ENCODE assay signal across 36 cellular contexts in genomic region chr20:1442304-1442703, GRCh38. TPM values are rescaled to one million over a fixed set of nuclear protein-coding genes. Genes with fewer than 3 reads are reported as not detected.
"Had no signal": no experiment of that assay in that cellular context is flagged by ENCODE, and none has a peak within 500 bp of the region (broad histone marks: within the 10 kb centered on the region; RNA-seq: fewer than 3 reads in every experiment).

No MANE protein-coding gene starts in this region.

- H3K27ac Mint-ChIP-seq: activated B cell treated with CpG ODN at 0.5 μM for 24 hours; activated CD8-positive, alpha-beta T cell treated with anti-CD3 and anti-CD28 coated beads for 36 hours; activated naive CD4-positive, alpha-beta T cell treated with anti-CD3 and anti-CD28 coated beads for 36 hours; activated naive CD4-positive, alpha-beta T cell treated with anti-CD3 and anti-CD28 coated beads, Interleukin-2, amount 50 U/mL, for 24 hours; activated naive CD8-positive, alpha-beta T cell treated with anti-CD3 and anti-CD28 coated beads for 36 hours; activated naive CD8-positive, alpha-beta T cell treated with anti-CD3 and anti-CD28 coated beads, Interleukin-2, amount 50 U/mL, for 24 hours; activated T-helper 1 cell treated with anti-CD3 and anti-CD28 coated beads, Interleukin-12 subunit alpha, Interleukin-12 subunit beta, Interleukin-2, Interleukin-4 antibody, amounts not matched to agents 30 ng/mL and 10 ng/mL and 1 ng/mL, durations not matched to agents 14 hours and 24 hours and 36 hours; activated T-helper 2 cell treated with anti-CD3 and anti-CD28 coated beads, Interferon-gamma antibody, Interleukin-2, Interleukin-4, amounts not matched to agents 10 μg/mL and 5 μg/mL and 100 μg/mL, durations not matched to agents 14 hours and 24 hours and 36 hours; T-helper 2 cell treated with Interferon-gamma antibody and Interleukin-4, amounts not matched to agents 5 μg/mL and 100 μg/mL, for 36 hours had no signal

- H3K9me3 Mint-ChIP-seq: activated B cell treated with CpG ODN at 0.5 μM for 24 hours; activated CD8-positive, alpha-beta T cell treated with anti-CD3 and anti-CD28 coated beads for 36 hours; activated naive CD4-positive, alpha-beta T cell treated with anti-CD3 and anti-CD28 coated beads for 36 hours; activated naive CD4-positive, alpha-beta T cell treated with anti-CD3 and anti-CD28 coated beads, Interleukin-2, amount 50 U/mL, for 24 hours; activated naive CD8-positive, alpha-beta T cell treated with anti-CD3 and anti-CD28 coated beads for 36 hours; activated naive CD8-positive, alpha-beta T cell treated with anti-CD3 and anti-CD28 coated beads, Interleukin-2, amount 50 U/mL, for 24 hours; activated T-helper 1 cell treated with anti-CD3 and anti-CD28 coated beads, Interleukin-12 subunit alpha, Interleukin-12 subunit beta, Interleukin-2, Interleukin-4 antibody, amounts not matched to agents 30 ng/mL and 10 ng/mL and 1 ng/mL, durations not matched to agents 14 hours and 24 hours and 36 hours; activated T-helper 2 cell treated with anti-CD3 and anti-CD28 coated beads, Interferon-gamma antibody, Interleukin-2, Interleukin-4, amounts not matched to agents 10 μg/mL and 5 μg/mL and 100 μg/mL, durations not matched to agents 14 hours and 24 hours and 36 hours; T-helper 2 cell treated with Interferon-gamma antibody and Interleukin-4, amounts not matched to agents 5 μg/mL and 100 μg/mL, for 36 hours had no signal

- FAIRE-seq: endometrium had no signal

- H3K9me3 ChIP-seq: adrenal gland, body of pancreas, colonic mucosa, esophagus muscularis mucosa, gastrocnemius medialis, heart left ventricle had no signal

- H3K27me3 ChIP-seq: adrenal gland, body of pancreas, cardiac muscle cell, colonic mucosa, esophagus muscularis mucosa, foreskin keratinocyte, gastrocnemius medialis, heart left ventricle had no signal

- H3K4me1 ChIP-seq: adrenal gland, body of pancreas, colonic mucosa, esophagus muscularis mucosa, foreskin keratinocyte, gastrocnemius medialis had no signal

- ATAC-seq: activated CD4-positive, CD25-positive, alpha-beta regulatory T cell treated with anti-CD3 and anti-CD28 coated beads, Interleukin-2, amount 50 U/mL, for 24 hours; activated CD8-positive, alpha-beta T cell treated with anti-CD3 and anti-CD28 coated beads for 36 hours; activated naive CD8-positive, alpha-beta T cell treated with anti-CD3 and anti-CD28 coated beads, Interleukin-2, amount 50 U/mL, for 24 hours; body of pancreas; foreskin keratinocyte; gastrocnemius medialis; T-helper 17 cell had no signal

- H3K4me3 Mint-ChIP-seq: activated B cell treated with CpG ODN at 0.5 μM for 24 hours; activated CD8-positive, alpha-beta T cell treated with anti-CD3 and anti-CD28 coated beads for 36 hours; activated naive CD4-positive, alpha-beta T cell treated with anti-CD3 and anti-CD28 coated beads for 36 hours; activated naive CD4-positive, alpha-beta T cell treated with anti-CD3 and anti-CD28 coated beads, Interleukin-2, amount 50 U/mL, for 24 hours; activated naive CD8-positive, alpha-beta T cell treated with anti-CD3 and anti-CD28 coated beads for 36 hours; activated naive CD8-positive, alpha-beta T cell treated with anti-CD3 and anti-CD28 coated beads, Interleukin-2, amount 50 U/mL, for 24 hours; activated T-helper 1 cell treated with anti-CD3 and anti-CD28 coated beads, Interleukin-12 subunit alpha, Interleukin-12 subunit beta, Interleukin-2, Interleukin-4 antibody, amounts not matched to agents 30 ng/mL and 10 ng/mL and 1 ng/mL, durations not matched to agents 14 hours and 24 hours and 36 hours; T-helper 17 cell; T-helper 2 cell treated with Interferon-gamma antibody and Interleukin-4, amounts not matched to agents 5 μg/mL and 100 μg/mL, for 36 hours had no signal

- DNase-seq: activated B cell treated with CpG ODN at 0.5 μM for 24 hours; activated CD4-positive, alpha-beta T cell treated with anti-CD3 and anti-CD28 coated beads for 48 hours; activated CD4-positive, alpha-beta T cell treated with anti-CD3 and anti-CD28 coated beads, Interleukin-2, amount 50 U/mL, for 1 hour; activated CD4-positive, alpha-beta T cell treated with anti-CD3 and anti-CD28 coated beads, Interleukin-2, amount 50 U/mL, for 48 hours; activated CD8-positive, alpha-beta T cell treated with anti-CD3 and anti-CD28 coated beads for 36 hours; activated effector memory CD4-positive, alpha-beta T cell treated with anti-CD3 and anti-CD28 coated beads, Interleukin-2, amount 50 U/mL, for 16 hours; activated naive CD4-positive, alpha-beta T cell treated with anti-CD3 and anti-CD28 coated beads for 36 hours; activated naive CD8-positive, alpha-beta T cell treated with anti-CD3 and anti-CD28 coated beads for 36 hours; activated naive CD8-positive, alpha-beta T cell treated with anti-CD3 and anti-CD28 coated beads, Interleukin-2, amount 50 U/mL, for 24 hours; activated T-cell treated with anti-CD3 and anti-CD28 coated beads, Interleukin-2, amount 50 U/mL, for 1 hour; activated T-cell treated with anti-CD3 and anti-CD28 coated beads, Interleukin-2, amount 50 U/mL, for 48 hours; adrenal gland; amygdala; aorta; body of pancreas; central memory CD4-positive, alpha-beta T cell; cerebellar nuclear complex; colonic mucosa; effector CD8-positive, alpha-beta T cell; erythroblast; foreskin keratinocyte; gastrocnemius medialis; glutamatergic neuron; T-helper 1 cell; T-helper 17 cell; T1000; WERI-Rb-1 had no signal

- H3K4me3 ChIP-seq: adrenal gland, body of pancreas, cardiac muscle cell, colonic mucosa, esophagus muscularis mucosa, gastrocnemius medialis, heart left ventricle had no signal

- H3K27me3 Mint-ChIP-seq: activated B cell treated with CpG ODN at 0.5 μM for 24 hours; activated CD8-positive, alpha-beta T cell treated with anti-CD3 and anti-CD28 coated beads for 36 hours; activated naive CD4-positive, alpha-beta T cell treated with anti-CD3 and anti-CD28 coated beads, Interleukin-2, amount 50 U/mL, for 24 hours; activated naive CD8-positive, alpha-beta T cell treated with anti-CD3 and anti-CD28 coated beads for 36 hours; activated naive CD8-positive, alpha-beta T cell treated with anti-CD3 and anti-CD28 coated beads, Interleukin-2, amount 50 U/mL, for 24 hours; T-helper 17 cell had no signal

- H3K27ac ChIP-seq: adrenal gland, body of pancreas, cardiac muscle cell, colonic mucosa, esophagus muscularis mucosa, foreskin keratinocyte, gastrocnemius medialis, heart left ventricle, WERI-Rb-1 had no signal

RNA-seq across cellular contexts. Expression of gene SIRPB2, which starts 48.9 kb away (rescaled TPM):
- total RNA-seq: activated B cell treated with CpG ODN at 0.5 μM for 24 hours; activated CD8-positive, alpha-beta T cell treated with anti-CD3 and anti-CD28 coated beads for 36 hours; activated naive CD4-positive, alpha-beta T cell treated with anti-CD3 and anti-CD28 coated beads for 36 hours; activated naive CD8-positive, alpha-beta T cell treated with anti-CD3 and anti-CD28 coated beads for 36 hours; activated T-helper 1 cell treated with anti-CD3 and anti-CD28 coated beads, Interleukin-12 subunit alpha, Interleukin-12 subunit beta, Interleukin-2, Interleukin-4 antibody, amounts not matched to agents 30 ng/mL and 10 ng/mL and 1 ng/mL, durations not matched to agents 14 hours and 24 hours and 36 hours; activated T-helper 2 cell treated with anti-CD3 and anti-CD28 coated beads, Interferon-gamma antibody, Interleukin-2, Interleukin-4, amounts not matched to agents 10 μg/mL and 5 μg/mL and 100 μg/mL, durations not matched to agents 14 hours and 24 hours and 36 hours; cardiac muscle cell had no signal
- polyA plus RNA-seq: cardiac muscle cell had no signal
